ENCODE assay signal across 9 cellular contexts in the genomic region with DNA sequence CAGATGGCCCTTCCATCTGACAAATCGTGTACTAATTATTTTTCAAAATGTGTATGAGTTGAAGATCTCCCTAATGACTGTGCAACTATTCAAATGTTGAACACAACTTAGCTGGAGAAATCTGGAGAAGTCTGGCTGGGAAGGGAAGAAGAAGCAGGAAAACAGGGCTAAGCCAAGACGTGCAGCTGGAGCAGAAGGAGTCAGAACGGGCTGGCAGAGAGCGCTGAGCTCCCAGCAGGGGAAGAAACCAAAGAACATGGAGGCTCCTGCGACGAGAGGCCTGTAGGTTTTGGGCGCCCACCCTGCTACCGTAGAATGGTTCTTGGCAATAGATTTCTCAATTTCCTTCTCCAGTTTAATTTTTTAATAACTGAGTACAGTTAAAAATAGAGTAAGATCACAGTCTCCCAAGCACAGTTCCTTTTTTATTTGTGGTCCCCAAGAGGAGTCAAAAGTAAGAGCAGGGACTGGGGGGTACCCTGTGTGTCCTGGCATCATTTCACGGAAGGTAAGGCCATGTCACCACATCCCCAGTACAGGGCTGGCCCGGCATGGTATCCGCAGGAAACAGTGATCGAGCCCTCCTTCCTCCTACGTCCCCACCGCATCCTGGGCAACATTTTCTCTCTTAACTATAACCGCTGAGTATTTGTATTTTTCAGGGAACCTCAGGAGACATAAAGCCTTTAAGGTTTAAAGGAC. TPM values are rescaled to one million over a fixed set of nuclear protein-coding genes. Genes with fewer than 3 reads are reported as not detected.
A peak's percentile ranks its signal among the peaks of the same experiment; 100 is the strongest.
DNase-seq lines count a peak whose midpoint lies in the region; ATAC-seq, FAIRE-seq and TF ChIP-seq lines count a peak whose summit lies in the region.
"Had no signal": no experiment of that assay in that cellular context is flagged by ENCODE, and none has a peak within 500 bp of the region (broad histone marks: within the 10 kb centered on the region; RNA-seq: fewer than 3 reads in every experiment).

No MANE protein-coding gene starts in this region.

- WGBS in hepatocyte (ENCODE audit: low lambda C conversion rate, missing lambda C conversion rate), result 79% methylated on average over 15 of the region's 15 CpGs

- no peak for TF ChIP-seq CTCF in hepatocyte (IDR thresholded peaks at IDR 0.05; ENCODE audit: poor library complexity)

- H3K79me2 ChIP-seq in hepatocyte, result no peaks in the 10 kb centered on the region

- peaks cover 16% of the 10 kb centered on the region for H3K4me1 Mint-ChIP-seq in stimulated activated memory B cell treated with anti-CD40 and anti-IgM and Interleukin-4, amounts not matched to agents 10 μg/mL and 1 μg/mL and 100 μg/mL, for 72 hours

- peak; percentile 70 for DNase-seq in activated CD8-positive, alpha-beta memory T cell treated with anti-CD3 and anti-CD28 coated beads, Interleukin-2, amount 50 U/mL, for 48 hours
- DNase-seq in hepatocyte (ENCODE audit: low spot score), result no peak
- no peak for DNase-seq in GM19239 (ENCODE audit: insufficient read length, low spot score)
- DNase-seq in activated CD4-positive, CD25-positive, alpha-beta regulatory T cell (lab: John Stamatoyannopoulos, UW), result no peak
- no peak for DNase-seq in GOT3 (lab: John Stamatoyannopoulos, UW)
- DNase-seq in ACHN, result no peak

- H3K36me3 ChIP-seq in hepatocyte (replicated peaks; ENCODE audit: insufficient read depth, low read depth), result no peaks in the 10 kb centered on the region

- peaks cover 3% of the 10 kb centered on the region for H3K27me3 ChIP-seq in hepatocyte

- H3K9me3 Mint-ChIP-seq in stimulated activated memory B cell treated with anti-CD40 and anti-IgM and Interleukin-4, amounts not matched to agents 10 μg/mL and 1 μg/mL and 100 μg/mL, for 72 hours, result no peaks in the 10 kb centered on the region

- peak overlapping the region; percentile 62 for H3K4me3 Mint-ChIP-seq in stimulated activated memory B cell treated with anti-CD40 and anti-IgM and Interleukin-4, amounts not matched to agents 10 μg/mL and 1 μg/mL and 100 μg/mL, for 72 hours

- ATAC-seq in HG02642 (IDR thresholded peaks at IDR 0.05; ENCODE audit: poor library complexity, unreplicated experiment), result peak; percentile 11
- peak; percentile 47 for ATAC-seq in stimulated activated memory B cell treated with anti-CD40 and anti-IgM and Interleukin-4, amounts not matched to agents 10 μg/mL and 1 μg/mL and 100 μg/mL, for 72 hours

- no peaks in the 10 kb centered on the region for H3K36me3 Mint-ChIP-seq in stimulated activated memory B cell treated with anti-CD40 and anti-IgM and Interleukin-4, amounts not matched to agents 10 μg/mL and 1 μg/mL and 100 μg/mL, for 72 hours

- H3K27ac ChIP-seq in hepatocyte, result no peak overlapping the region

- H3K4me3 ChIP-seq in hepatocyte, result no peak overlapping the region

- peaks cover 6% of the 10 kb centered on the region for H3K4me1 ChIP-seq in hepatocyte (ENCODE audit: insufficient read depth)

- H4K20me1 ChIP-seq in hepatocyte (ENCODE audit: insufficient read depth, poor library complexity, severe bottlenecking), result no peaks in the 10 kb centered on the region

- peak overlapping the region; percentile 97 for H3K4me2 ChIP-seq in hepatocyte

- H3K27me3 Mint-ChIP-seq in stimulated activated memory B cell treated with anti-CD40 and anti-IgM and Interleukin-4, amounts not matched to agents 10 μg/mL and 1 μg/mL and 100 μg/mL, for 72 hours, result peaks cover 55% of the 10 kb centered on the region

- H3K9me2 ChIP-seq in hepatocyte (replicated peaks; ENCODE audit: insufficient read depth), result no peaks in the 10 kb centered on the region

- H3K27ac Mint-ChIP-seq in stimulated activated memory B cell treated with anti-CD40 and anti-IgM and Interleukin-4, amounts not matched to agents 10 μg/mL and 1 μg/mL and 100 μg/mL, for 72 hours, result no peak overlapping the region

- in situ Hi-C loops in ACHN (cut with HindIII; ENCODE audit: low pct_ligation_motif_present, low pct_unique_long_range_greater_than_20kb, low sequenced_read_pairs), result no loop called here

- FAIRE-seq in GM19239 (lab: Jason Lieb, UNC), result no peak
- FAIRE-seq: bronchial epithelial cell had no signal

- peak overlapping the region; percentile 93 for H2AFZ ChIP-seq in hepatocyte

- no peaks in the 10 kb centered on the region for H3K9me3 ChIP-seq in hepatocyte (ENCODE audit: low read depth)

RNA-seq across cellular contexts. Expression of a gene that starts 13.4 kb away (rescaled TPM):
- 15.5 and 17.1 TPM in 2 replicates for total RNA-seq in hepatocyte
- 5.6 and 6.2 TPM in 2 replicates for polyA plus RNA-seq in hepatocyte
